14 cellular contexts compared by ENCODE assay signal in the genomic region with DNA sequence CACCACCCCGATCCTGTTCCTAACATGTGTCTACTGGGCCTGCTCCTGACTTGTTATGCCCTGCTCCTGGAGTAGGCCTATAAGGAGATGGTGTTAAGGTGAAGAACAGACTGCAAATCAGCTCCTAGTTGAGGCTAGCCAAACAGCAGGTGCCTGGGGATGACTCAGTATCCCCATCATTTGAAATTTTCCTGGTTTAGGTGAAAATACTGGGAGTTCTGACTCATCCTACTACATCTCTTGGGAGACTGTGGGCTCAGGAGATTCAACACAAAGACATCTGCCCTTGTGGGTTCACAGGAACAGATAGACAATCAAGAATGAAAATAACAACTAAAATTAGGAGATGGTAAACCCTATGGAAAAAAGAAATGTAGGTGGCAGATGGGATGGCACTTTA. TPM values are rescaled to one million over a fixed set of nuclear protein-coding genes. Genes with fewer than 3 reads are reported as not detected.
DNase-seq lines count a peak whose midpoint lies in the region; ATAC-seq, FAIRE-seq and TF ChIP-seq lines count a peak whose summit lies in the region.
"Had no signal": no experiment of that assay in that cellular context is flagged by ENCODE, and none has a peak within 500 bp of the region (broad histone marks: within the 10 kb centered on the region; RNA-seq: fewer than 3 reads in every experiment).

No MANE protein-coding gene starts in this region.

- H2AK5ac ChIP-seq in IMR-90 (ENCODE audit: low read depth, low read length): no peak overlapping the region

- no peak overlapping the region for H3K23ac ChIP-seq in IMR-90 (ENCODE audit: low read depth, low read length)

- no peak overlapping the region for H3K14ac ChIP-seq in IMR-90 (replicated peaks; ENCODE audit: low read depth, low read length)

- no peak overlapping the region for H4K8ac ChIP-seq in IMR-90 (ENCODE audit: low read depth in 2 of 2, low read length in 2 of 2)

- H2BK20ac ChIP-seq in IMR-90 (ENCODE audit: low read depth, low read length): no peak overlapping the region

- CTCF ChIA-PET in SK-N-SH (lab: Yijun Ruan, JAX) (interaction anchor here (0.7 to 4.8 kb wide), 3 partner anchors 9 to 137 kb away, joined by 3 to 33 read pairs (median 3); no protein-coding TSS in a partner anchor), IMR-90 (lab: Yijun Ruan, JAX) (interaction anchor here (0.8 to 1.1 kb wide), 2 partner anchors 32 to 55 kb away, joined by 3 read pairs; no protein-coding TSS in a partner anchor), GM12878 (lab: Yijun Ruan, JAX) (interaction anchor here (0.6 to 2.0 kb wide), 3 partner anchors 26 to 79 kb away, joined by 3 to 4 read pairs (median 3); no protein-coding TSS in a partner anchor)

- H3K9ac ChIP-seq in SK-N-SH (no peak overlapping the region), IMR-90 (ENCODE audit: low read depth, low read length) (no peak overlapping the region), GM12878 (ENCODE audit: control insufficient read depth, insufficient read depth, low read length) (no peak overlapping the region)

- H2BK5ac ChIP-seq in IMR-90 (ENCODE audit: low read depth, low read length, poor library complexity, severe bottlenecking): no peak overlapping the region

- no peak for FAIRE-seq in GM12878 (lab: Jason Lieb, UNC)
- FAIRE-seq: endothelial cell of umbilical vein had no signal

- TF ChIP-seq EP300 in SK-N-SH (IDR thresholded peaks at IDR 0.05; ENCODE audit: borderline replicate concordance in 1 of 2, low read depth in 1 of 2, low read length in 1 of 2) (no peak), GM12878 (IDR thresholded peaks at IDR 0.05; ENCODE audit: borderline replicate concordance in 1 of 2, control insufficient read depth in 1 of 2, low read depth in 2 of 2, low read length in 2 of 2) (no peak)

- intact Hi-C loops in IMR-90 (cut with micrococcal nuclease): loop anchor here (5.0 kb wide), 1 partner anchor 36 kb away; no protein-coding TSS in a partner anchor
- intact Hi-C loops in GM12878 (cut with micrococcal nuclease; ENCODE audit: unreplicated experiment): loop anchor here (5.0 kb wide), 1 partner anchor 41 kb away; a partner anchor contains a TSS

- no peaks in the 10 kb centered on the region for H3K9me2 ChIP-seq in SK-N-SH

- H3K79me1 ChIP-seq in IMR-90 (ENCODE audit: low read depth in 1 of 2, low read length in 2 of 2): peaks cover 0 to 89% of the 10 kb centered on the region in 2 experiments; a peak in 3 of 4 replicates

- H3K56ac ChIP-seq in IMR-90 (ENCODE audit: extremely low read depth, insufficient read depth, low read length): no peak overlapping the region

- peak overlapping the region; percentile 87 for H3K27ac Mint-ChIP-seq in osteocyte (ENCODE audit: unreplicated experiment)

- peaks cover 94% of the 10 kb centered on the region for H3K4me1 Mint-ChIP-seq in osteocyte (ENCODE audit: unreplicated experiment)

- H3K4me3 ChIP-seq in SK-N-SH (ENCODE audit: low read depth in 2 of 2, low read length in 1 of 2): no peak overlapping the region
- H3K4me3 ChIP-seq in IMR-90 (ENCODE audit: insufficient read depth, low read depth, low read length): no peak overlapping the region
- H3K4me3 ChIP-seq in GM12878: no peak overlapping the region
- H3K4me3 ChIP-seq: body of pancreas, suprapubic skin had no signal

- in situ Hi-C loops in IMR-90 (cut with MboI; ENCODE audit: low sequenced_read_pairs) (no loop called here), GM12878 (cut with MboI) (no loop called here)

- no peak overlapping the region for H2AK9ac ChIP-seq in IMR-90 (replicated peaks; ENCODE audit: low read depth, low read length, poor library complexity)

- dilution Hi-C loops in IMR-90 (cut with HindIII; ENCODE audit: low sequenced_read_pairs, unreplicated experiment): no loop called here

- H3K4ac ChIP-seq in IMR-90 (ENCODE audit: low read depth, low read length): no peak overlapping the region

- no peak overlapping the region for H3K4me3 Mint-ChIP-seq in osteocyte (ENCODE audit: unreplicated experiment)

- TF ChIP-seq RAD21 in SK-N-SH (IDR thresholded peaks at IDR 0.05; ENCODE audit: low read length) (no peak), IMR-90 (IDR thresholded peaks at IDR 0.05; ENCODE audit: low read length) (no peak), GM12878 (IDR thresholded peaks at IDR 0.05; ENCODE audit: insufficient read depth, low read depth, low read length) (no peak)

- H3K27me3 ChIP-seq in SK-N-SH (ENCODE audit: insufficient read depth) (no peaks in the 10 kb centered on the region), IMR-90 (ENCODE audit: control insufficient read depth, insufficient read depth, low read length) (no peaks in the 10 kb centered on the region), GM12878 (replicated peaks in 1 of 2; ENCODE audit: control insufficient read depth in 2 of 2, insufficient read depth in 2 of 2, low read length in 1 of 2) (no peaks in the 10 kb centered on the region)
- H3K27me3 ChIP-seq: body of pancreas, suprapubic skin had no signal

- TF ChIP-seq POLR2A in IMR-90 (IDR thresholded peaks at IDR 0.05; ENCODE audit: low read depth, low read length) (no peak), GM12878 (IDR thresholded peaks at IDR 0.05; ENCODE audit: low read depth, low read length) (no peak), erythroblast (IDR thresholded peaks at IDR 0.05; ENCODE audit: low read length) (no peak)

- H3K36me3 ChIP-seq in SK-N-SH (replicated peaks in 1 of 2; ENCODE audit: control insufficient read depth in 1 of 2, insufficient read depth in 2 of 2, low read length in 1 of 2) (peaks cover 0 to 5% of the 10 kb centered on the region in 2 experiments), IMR-90 (ENCODE audit: control insufficient read depth, insufficient read depth, low read length) (no peaks in the 10 kb centered on the region), GM12878 (ENCODE audit: control insufficient read depth in 2 of 2, insufficient read depth in 2 of 2, low read length in 1 of 2) (peaks cover 3 to 6% of the 10 kb centered on the region in 2 experiments; a peak in 2 of 4 replicates)
- H3K36me3 ChIP-seq: suprapubic skin had no signal

- H3K27ac ChIP-seq in SK-N-SH (ENCODE audit: low read depth in 2 of 2, low read length in 1 of 2) (peak overlapping the region; percentile 34 to 84; a peak in 3 of 4 replicates), IMR-90 (ENCODE audit: insufficient read depth, low read length) (no peak overlapping the region), GM12878 (ENCODE audit: control insufficient read depth, insufficient read depth) (peak overlapping the region; percentile 34)
- H3K27ac ChIP-seq: body of pancreas, suprapubic skin had no signal

- POLR2A ChIA-PET in SK-N-SH (lab: Yijun Ruan, JAX): interaction anchor here (1.1 to 3.0 kb wide), 2 partner anchors 10 to 11 kb away, joined by 4 to 15 read pairs; no protein-coding TSS in a partner anchor
- POLR2A ChIA-PET in IMR-90 (lab: Charles Lee; ENCODE audit: unreplicated experiment): no interaction called here
- POLR2A ChIA-PET in GM12878 (lab: Charles Lee): no interaction called here

- peaks cover 68 to 95% of the 10 kb centered on the region in 2 experiments; a peak in 3 of 4 replicates for H3K4me1 ChIP-seq in SK-N-SH (ENCODE audit: control insufficient read depth in 1 of 2, insufficient read depth in 2 of 2, low read depth in 1 of 2, low read length in 1 of 2)
- peaks cover 41% of the 10 kb centered on the region for H3K4me1 ChIP-seq in IMR-90 (ENCODE audit: control insufficient read depth, insufficient read depth, low read length)
- peaks cover 75% of the 10 kb centered on the region for H3K4me1 ChIP-seq in GM12878 (ENCODE audit: control insufficient read depth, insufficient read depth, low read length)

- peaks cover 52% of the 10 kb centered on the region for H3K9me1 ChIP-seq in IMR-90 (ENCODE audit: insufficient read depth, low read length)

- SMC1A ChIA-PET in GM12878 (lab: Charles Lee; ENCODE audit: uncharacterized antibody, unreplicated experiment): interaction anchor here (1.0 to 3.3 kb wide), 8 partner anchors 8 to 126 kb away, joined by 3 to 16 read pairs (median 4); no protein-coding TSS in a partner anchor

- H3K9me3 Mint-ChIP-seq in osteocyte (ENCODE audit: unreplicated experiment): no peaks in the 10 kb centered on the region

- H4K20me1 ChIP-seq in SK-N-SH (ENCODE audit: insufficient read depth): peaks cover 100% of the 10 kb centered on the region
- peaks cover 99% of the 10 kb centered on the region for H4K20me1 ChIP-seq in IMR-90 (ENCODE audit: insufficient read depth, low read length)
- peaks cover 19% of the 10 kb centered on the region for H4K20me1 ChIP-seq in GM12878 (ENCODE audit: control insufficient read depth, insufficient read depth)

- no peak overlapping the region for H2BK15ac ChIP-seq in IMR-90 (ENCODE audit: low read depth, low read length)

- no peak overlapping the region for H4K91ac ChIP-seq in IMR-90 (ENCODE audit: insufficient read depth, low read depth, low read length)

- H4K5ac ChIP-seq in IMR-90 (ENCODE audit: low read depth, low read length): no peak overlapping the region

- no peak overlapping the region for H3K18ac ChIP-seq in IMR-90 (ENCODE audit: low read depth, low read length)

- H3K79me2 ChIP-seq in SK-N-SH (ENCODE audit: insufficient read depth) (peaks cover 100% of the 10 kb centered on the region), GM12878 (ENCODE audit: control insufficient read depth, insufficient read depth, low read length) (peaks cover 95% of the 10 kb centered on the region)

- H3K9me3 ChIP-seq in SK-N-SH (no peaks in the 10 kb centered on the region), IMR-90 (ENCODE audit: control insufficient read depth, insufficient read depth, low read length) (no peaks in the 10 kb centered on the region), GM12878 (replicated peaks; ENCODE audit: control insufficient read depth, insufficient read depth, low read length) (no peaks in the 10 kb centered on the region)
- H3K9me3 ChIP-seq: body of pancreas, suprapubic skin had no signal

- H2AFZ ChIP-seq in SK-N-SH (ENCODE audit: low read depth) (no peak overlapping the region), IMR-90 (replicated peaks; ENCODE audit: low read length, poor library complexity) (no peak overlapping the region), GM12878 (ENCODE audit: control insufficient read depth, low read depth, low read length) (no peak overlapping the region)

- WGBS in SK-N-SH (ENCODE audit: low lambda C conversion rate): 73% methylated on average over 1 of the region's 1 CpG
- WGBS in IMR-90 (ENCODE audit: extremely low coverage in 2 of 2, insufficient read length in 1 of 2), 2 experiments: no CpG with 5 or more reads among the region's 1 CpG
- WGBS in GM12878 (ENCODE audit: insufficient coverage, insufficient replicate concordance, low lambda C conversion rate, missing lambda C conversion rate): 100% methylated on average over 1 of the region's 1 CpG

- no peak for ATAC-seq in SK-N-SH treated with all-trans-retinoic acid at 6 μM for 48 hours
- ATAC-seq in IMR-90 (ENCODE audit: low read depth): no peak
- ATAC-seq in GM12878: no peak
- ATAC-seq: body of pancreas had no signal

- BruUV-seq in IMR-90 (replicated peaks; lab: Mats Ljungman, UMichigan) (no TSS peak), GM12878 (replicated peaks; lab: Mats Ljungman, UMichigan) (no TSS peak)

- H2BK120ac ChIP-seq in IMR-90 (ENCODE audit: low read depth, low read length): no peak overlapping the region

- H3K27me3 Mint-ChIP-seq in osteocyte (ENCODE audit: unreplicated experiment): no peaks in the 10 kb centered on the region

- no peak for DNase-seq in SK-N-SH
- DNase-seq in IMR-90: peak; percentile 83
- DNase-seq in GM12878 (ENCODE audit: low read depth, low spot score): no peak
- DNase-seq in osteocyte (ENCODE audit: extremely low spot score, unreplicated experiment): no peak
- no peak for DNase-seq in GF-D8 (lab: John Stamatoyannopoulos, UW)
- DNase-seq in erythroblast (lab: John Stamatoyannopoulos, UW): no peak
- DNase-seq in HK-2 (ENCODE audit: unreplicated experiment): no peak
- DNase-seq: 8988T, body of pancreas, DMS53 had no signal

- RAD21 ChIA-PET in GM12878 (lab: Charles Lee; ENCODE audit: unreplicated experiment): no interaction called here

- H3F3A ChIP-seq in SK-N-SH (replicated peaks; ENCODE audit: insufficient read depth): peaks cover 4% of the 10 kb centered on the region

- TF ChIP-seq CTCF in SK-N-SH (IDR thresholded peaks at IDR 0.05): no peak
- no peak for TF ChIP-seq CTCF in IMR-90 (conservative IDR thresholded peaks at IDR 0.05; ENCODE audit: low read depth, low read length)
- TF ChIP-seq CTCF in GM12878 (IDR thresholded peaks at IDR 0.05 in 2 of 3, conservative IDR thresholded peaks at IDR 0.05 in 1 of 3; ENCODE audit: control insufficient read depth in 2 of 3, extremely low read depth in 1 of 3, insufficient read depth in 1 of 3, low read depth in 3 of 3, low read length in 3 of 3): no peak
- no peak for TF ChIP-seq CTCF in osteocyte (IDR thresholded peaks at IDR 0.05)

- peaks cover 2% of the 10 kb centered on the region for H3K36me3 Mint-ChIP-seq in osteocyte (ENCODE audit: unreplicated experiment)

- H3K4me2 ChIP-seq in SK-N-SH (peak overlapping the region; percentile 20; the same call in 1 of the 2 replicates), IMR-90 (ENCODE audit: low read depth, low read length) (no peak overlapping the region; the same call in 1 of the 2 replicates), GM12878 (ENCODE audit: control insufficient read depth, insufficient read depth) (peak overlapping the region; percentile 23; the same call in 1 of the 2 replicates)

RNA-seq across cellular contexts. Expression of a gene that starts 41.2 kb away (rescaled TPM):
- polyA plus RNA-seq in SK-N-SH (2012; rRNA removed): 5.6 and 10.0 TPM in 2 replicates
- polyA plus RNA-seq in SK-N-SH (2012; cell fraction: cytosol; rRNA removed): 7.0 and 8.3 TPM in 2 replicates
- polyA plus RNA-seq in SK-N-SH (2012; cell fraction: nucleus; rRNA removed): 19.9 and 22.9 TPM in 2 replicates
- 7.0 and 7.2 TPM in 2 replicates for total RNA-seq in IMR-90 (2012; rRNA removed)
- 19.9 and 21.1 TPM in 2 replicates for polyA plus RNA-seq in IMR-90 (2012; rRNA removed)
- 9.0 and 15.0 TPM in 2 replicates for polyA plus RNA-seq in IMR-90 (2012; cell fraction: cytosol; rRNA removed)
- polyA plus RNA-seq in IMR-90 (2012; cell fraction: nucleus; rRNA removed; ENCODE audit: low replicate concordance): 29.5 and 41.2 TPM in 2 replicates
- total RNA-seq in GM12878 (2013; cell fraction: nucleolus; rRNA removed): 132 and 152 TPM in 2 replicates
- 9.3 and 11.4 TPM in 2 replicates for total RNA-seq in GM12878 (2014; rRNA removed)
- total RNA-seq in GM12878 (2014; rRNA removed; fragmentation: Illumina TruSeq; extraction: Trizol): 8.2 and 9.3 TPM in 2 replicates
- 84.4 and 88.8 TPM in 2 replicates for total RNA-seq in GM12878 (2021)
- polyA plus RNA-seq in GM12878 (2011; ENCODE audit: low read depth): 13.0 TPM
- polyA plus RNA-seq in GM12878 (2011; rRNA removed): 3.9 and 6.0 TPM in 2 replicates
- polyA plus RNA-seq in GM12878 (2011; cell fraction: cytosol; rRNA removed): 4.3 and 5.9 TPM in 2 replicates
- polyA plus RNA-seq in GM12878 (2011; cell fraction: nucleus; rRNA removed): 47.2 and 65.0 TPM in 2 replicates
- polyA plus RNA-seq in GM12878 (2012): 33.0 and 53.4 TPM in 2 replicates
- polyA plus RNA-seq in GM12878 (2014; fragmentation: Illumina TruSeq; extraction: Trizol): 12.1 and 22.9 TPM in 2 replicates
- polyA plus RNA-seq in GM12878 (2014; fragmentation: Nextera tagmentation; extraction: Ambion mirVana): 1 to 10 TPM; 5.3 to 8.6 TPM
- 18.3 and 26.8 TPM in 2 replicates for polyA plus RNA-seq in GM12878 (2014; rRNA removed)
- polyA plus RNA-seq in GM12878 (2016; fragmentation: Nextera tagmentation; extraction: Ambion mirVana): 10 to 100 TPM; 12.2 to 13.1 TPM
- 18.0 and 22.3 TPM in 2 replicates for polyA minus RNA-seq in GM12878 (2011; rRNA and poly(A)+ RNA removed)
- polyA minus RNA-seq in GM12878 (2011; cell fraction: cytosol; rRNA and poly(A)+ RNA removed): 15.6 and 16.7 TPM in 2 replicates
- 40.9 and 74.5 TPM in 2 replicates for polyA minus RNA-seq in GM12878 (2011; cell fraction: nucleus; rRNA and poly(A)+ RNA removed)
- 142 and 143 TPM in 2 replicates for total RNA-seq in osteocyte

RNA-seq across cellular contexts. Expression of a gene that starts 58.8 kb away (rescaled TPM):
- 0.15 and 0.28 TPM in 2 replicates for polyA plus RNA-seq in SK-N-SH (2012; rRNA removed)
- 0.03 and 0.04 TPM in 2 replicates for polyA plus RNA-seq in SK-N-SH (2012; cell fraction: cytosol; rRNA removed)
- polyA plus RNA-seq in SK-N-SH (2012; cell fraction: nucleus; rRNA removed): 0.65 and 1.2 TPM in 2 replicates
- 0.18 TPM in 1 of 2 replicates, not detected in the other for total RNA-seq in IMR-90 (2012; rRNA removed)
- 0.12 and 0.16 TPM in 2 replicates for polyA plus RNA-seq in IMR-90 (2012; rRNA removed)
- 0.08 and 0.09 TPM in 2 replicates for polyA plus RNA-seq in IMR-90 (2012; cell fraction: cytosol; rRNA removed)
- polyA plus RNA-seq in IMR-90 (2012; cell fraction: nucleus; rRNA removed; ENCODE audit: low replicate concordance): 0.78 and 1.2 TPM in 2 replicates
- not detected in 2 replicates for total RNA-seq in GM12878 (2013; cell fraction: nucleolus; rRNA removed)
- total RNA-seq in GM12878 (2014; rRNA removed): not detected in 2 replicates
- total RNA-seq in GM12878 (2014; rRNA removed; fragmentation: Illumina TruSeq; extraction: Trizol): not detected in 2 replicates
- total RNA-seq in GM12878 (2021): not detected in 2 replicates
- polyA plus RNA-seq in GM12878 (2011; ENCODE audit: low read depth): not detected
- polyA plus RNA-seq in GM12878 (2011; rRNA removed): 0.04 TPM in 1 of 2 replicates, not detected in the other
- polyA plus RNA-seq in GM12878 (2011; cell fraction: cytosol; rRNA removed): not detected in 2 replicates
- 0.26 TPM in 1 of 2 replicates, not detected in the other for polyA plus RNA-seq in GM12878 (2011; cell fraction: nucleus; rRNA removed)
- not detected in 2 replicates for polyA plus RNA-seq in GM12878 (2012)
- not detected in 2 replicates for polyA plus RNA-seq in GM12878 (2014; fragmentation: Illumina TruSeq; extraction: Trizol)
- polyA plus RNA-seq in GM12878 (2014; fragmentation: Nextera tagmentation; extraction: Ambion mirVana): not detected
- not detected in 2 replicates for polyA plus RNA-seq in GM12878 (2014; rRNA removed)
- not detected for polyA plus RNA-seq in GM12878 (2016; fragmentation: Nextera tagmentation; extraction: Ambion mirVana)
- 0.21 and 0.29 TPM in 2 replicates for polyA minus RNA-seq in GM12878 (2011; rRNA and poly(A)+ RNA removed)
- not detected in 2 replicates for polyA minus RNA-seq in GM12878 (2011; cell fraction: cytosol; rRNA and poly(A)+ RNA removed)
- 0.48 TPM in 1 of 2 replicates, not detected in the other for polyA minus RNA-seq in GM12878 (2011; cell fraction: nucleus; rRNA and poly(A)+ RNA removed)
- total RNA-seq in osteocyte: not detected in 2 replicates
- total RNA-seq: body of pancreas, pulmonary artery endothelial cell had no signal
